In the genomic region with DNA sequence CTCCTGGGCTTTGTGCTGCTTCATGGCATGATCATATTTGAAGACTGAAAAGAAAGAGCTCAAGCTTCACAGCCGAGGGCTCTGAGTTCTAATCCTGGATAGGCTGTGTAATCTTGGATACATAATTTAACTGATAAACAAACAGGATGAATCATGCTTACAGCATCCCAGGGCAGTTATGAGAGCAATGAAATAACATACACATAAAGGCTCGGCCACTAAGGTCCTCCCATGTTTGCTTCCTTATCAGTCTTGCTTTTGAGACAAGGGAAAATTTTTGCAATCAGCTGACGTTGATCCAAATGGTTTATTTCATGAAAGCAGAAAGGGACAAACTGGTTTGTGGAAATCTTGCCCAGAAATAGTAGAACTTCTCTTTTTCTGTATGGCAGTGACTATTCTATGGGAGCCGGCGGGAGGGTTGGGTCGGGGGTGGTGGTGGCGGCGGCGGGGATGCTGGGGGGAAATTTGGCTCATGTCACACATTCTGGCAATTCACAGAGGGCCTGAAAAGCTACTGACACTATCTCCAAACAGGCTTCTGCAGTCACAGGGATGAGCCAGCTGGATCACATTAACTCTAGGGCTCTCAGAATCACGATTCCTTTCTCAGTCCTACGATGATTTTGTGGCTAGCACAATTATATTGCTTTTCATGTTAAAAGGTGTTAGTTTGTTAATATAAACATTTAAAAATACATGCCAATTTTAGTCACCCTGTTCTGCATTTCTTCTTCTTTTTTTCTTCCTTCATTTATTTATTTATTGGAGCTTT, we compare ENCODE assay signal across 17 cellular contexts.
"Had no signal": no experiment of that assay in that cellular context is flagged by ENCODE, and none has a peak within 500 bp of the region (broad histone marks: within the 10 kb centered on the region; RNA-seq: fewer than 3 reads in every experiment).

No MANE protein-coding gene starts in this region.

- H3K4me1 Mint-ChIP-seq: naive thymus-derived CD4-positive, alpha-beta T cell had no signal

- H3K9me3 ChIP-seq: esophagus muscularis mucosa, gastroesophageal sphincter, neutrophil, testis, tibial nerve had no signal

- DNase-seq: effector memory CD8-positive, alpha-beta T cell; foreskin fibroblast; glutamatergic neuron; mesendoderm; naive thymus-derived CD4-positive, alpha-beta T cell; stimulated activated CD4-positive, alpha-beta T cell treated with anti-CD3 and anti-CD28 coated beads, Interleukin-2, amount 100 ng/mL, for 24 hours; stimulated activated CD4-positive, alpha-beta T cell treated with anti-CD3 and anti-CD28 coated beads, Interleukin-4, amount 100 ng/mL, for 4 hours; stimulated activated naive B cell treated with anti-CD40 and anti-IgM and Interleukin-4, amounts not matched to agents 10 μg/mL and 1 μg/mL and 100 μg/mL, for 72 hours; stimulated activated naive CD8-positive, alpha-beta T cell treated with anti-CD3 and anti-CD28 coated beads, Interleukin-15, amount 100 ng/mL, for 72 hours; testis had no signal

- H3K4me3 Mint-ChIP-seq: dendritic cell treated with granulocyte-macrophage colony-stimulating factor and Interleukin-4, amounts not matched to agents 40 ng/mL and 50 ng/mL, for 4 days; effector memory CD8-positive, alpha-beta T cell; naive thymus-derived CD4-positive, alpha-beta T cell; stimulated activated naive B cell treated with anti-CD40 and anti-IgM and Interleukin-4, amounts not matched to agents 10 μg/mL and 1 μg/mL and 100 μg/mL, for 72 hours; stimulated activated naive CD8-positive, alpha-beta T cell treated with anti-CD3 and anti-CD28 coated beads, Interleukin-15, amount 100 ng/mL, for 72 hours had no signal

- H3K27ac ChIP-seq: epithelial cell of prostate, esophagus muscularis mucosa, gastroesophageal sphincter, neutrophil, testis, tibial nerve had no signal

- H3K9me3 Mint-ChIP-seq: dendritic cell treated with granulocyte-macrophage colony-stimulating factor and Interleukin-4, amounts not matched to agents 40 ng/mL and 50 ng/mL, for 4 days; effector memory CD8-positive, alpha-beta T cell; stimulated activated naive CD8-positive, alpha-beta T cell treated with anti-CD3 and anti-CD28 coated beads, Interleukin-15, amount 100 ng/mL, for 72 hours had no signal

- H3K36me3 ChIP-seq: esophagus muscularis mucosa, gastroesophageal sphincter, neutrophil, tibial nerve had no signal

- H3K4me1 ChIP-seq: esophagus muscularis mucosa, gastroesophageal sphincter, testis, tibial nerve had no signal

- H3K4me3 ChIP-seq: esophagus muscularis mucosa, gastroesophageal sphincter, testis, tibial nerve had no signal

- ATAC-seq: effector memory CD8-positive, alpha-beta T cell; gastroesophageal sphincter; naive thymus-derived CD4-positive, alpha-beta T cell; sciatic nerve; stimulated activated naive B cell treated with anti-CD40 and anti-IgM and Interleukin-4, amounts not matched to agents 10 μg/mL and 1 μg/mL and 100 μg/mL, for 72 hours; stimulated activated naive CD8-positive, alpha-beta T cell treated with anti-CD3 and anti-CD28 coated beads, Interleukin-15, amount 100 ng/mL, for 72 hours had no signal

- H3K27me3 ChIP-seq: testis, tibial nerve had no signal

- H3K27ac Mint-ChIP-seq: dendritic cell treated with granulocyte-macrophage colony-stimulating factor and Interleukin-4, amounts not matched to agents 40 ng/mL and 50 ng/mL, for 4 days; effector memory CD8-positive, alpha-beta T cell; naive thymus-derived CD4-positive, alpha-beta T cell; stimulated activated naive B cell treated with anti-CD40 and anti-IgM and Interleukin-4, amounts not matched to agents 10 μg/mL and 1 μg/mL and 100 μg/mL, for 72 hours had no signal

- H3K27me3 Mint-ChIP-seq: dendritic cell treated with granulocyte-macrophage colony-stimulating factor and Interleukin-4, amounts not matched to agents 40 ng/mL and 50 ng/mL, for 4 days had no signal

- H3K36me3 Mint-ChIP-seq: naive thymus-derived CD4-positive, alpha-beta T cell; stimulated activated naive B cell treated with anti-CD40 and anti-IgM and Interleukin-4, amounts not matched to agents 10 μg/mL and 1 μg/mL and 100 μg/mL, for 72 hours had no signal
